10 cellular contexts compared by ENCODE assay signal in the genomic region with DNA sequence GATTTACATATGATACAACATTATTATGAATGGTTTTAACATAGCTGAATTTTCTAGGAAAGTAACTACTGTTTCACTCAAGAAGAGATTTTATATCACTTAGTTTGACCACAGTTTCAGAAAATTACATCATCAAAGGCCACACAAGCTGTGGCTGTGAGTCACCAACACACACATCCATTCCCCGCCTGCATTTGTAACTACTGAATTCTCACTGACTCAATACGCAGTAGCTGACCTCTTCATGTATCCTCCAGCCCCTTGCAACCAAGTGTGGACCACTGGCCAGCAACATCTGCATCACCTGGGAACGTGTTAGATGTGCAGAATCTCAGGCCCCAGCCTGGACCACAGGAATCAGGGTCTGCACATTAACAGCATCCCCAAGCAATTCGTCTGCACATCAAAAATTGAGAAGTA.
DNase-seq lines count a peak whose midpoint lies in the region; FAIRE-seq and TF ChIP-seq lines count a peak whose summit lies in the region.
"Had no signal": no experiment of that assay in that cellular context is flagged by ENCODE, and none has a peak within 500 bp of the region (broad histone marks: within the 10 kb centered on the region; RNA-seq: fewer than 3 reads in every experiment).

No MANE protein-coding gene starts in this region.

- H3K9ac ChIP-seq in keratinocyte (ENCODE audit: control insufficient read depth, extremely low read depth, insufficient read depth, low read length), result no peak overlapping the region
- H3K9ac ChIP-seq: parathyroid adenoma had no signal

- dilution Hi-C loops in keratinocyte (cut with MboI; ENCODE audit: extremely low pct_ligation_motif_present, low sequenced_read_pairs), result no loop called here

- FAIRE-seq in keratinocyte (lab: Jason Lieb, UNC), result no peak

- TF ChIP-seq POLR2A in breast epithelium (IDR thresholded peaks at IDR 0.05), result no peak

- peak; percentile 20 for DNase-seq in MCF 10A (ENCODE audit: unreplicated experiment)
- no peak for DNase-seq in breast epithelium (ENCODE audit: low spot score in 2 of 2)
- peak; percentile 58 for DNase-seq in activated T-cell treated with anti-CD3 and anti-CD28 coated beads, Interleukin-2, amount 50 U/mL, for 24 hours
- peak; percentile 38 for DNase-seq in keratinocyte (ENCODE audit: low read depth, low spot score)
- no peak for DNase-seq in type B pancreatic cell (ENCODE audit: extremely low spot score, unreplicated experiment)
- DNase-seq in NCI-H526 treated with DMSO at 0.1 percent for 48 hours (lab: John Stamatoyannopoulos, UW), result no peak
- DNase-seq in NCI-H1694 treated with DMSO at 0.1 percent for 48 hours (lab: John Stamatoyannopoulos, UW), result no peak
- no peak for DNase-seq in cerebellar nuclear complex (lab: John Stamatoyannopoulos, UW)

- H3K4me1 ChIP-seq in breast epithelium (no peaks in the 10 kb centered on the region), keratinocyte (ENCODE audit: control insufficient read depth, extremely low read depth, insufficient read depth, low read length) (peaks cover 19% of the 10 kb centered on the region)

- H3K4me3 Mint-ChIP-seq in MCF 10A (ENCODE audit: unreplicated experiment) (no peak overlapping the region), type B pancreatic cell (no peak overlapping the region)
- H3K4me3 Mint-ChIP-seq in activated T-cell treated with anti-CD3 and anti-CD28 coated beads, Interleukin-2, amount 50 U/mL, for 24 hours, result peak overlapping the region; percentile 11

- no peaks in the 10 kb centered on the region for H3K79me2 ChIP-seq in keratinocyte (ENCODE audit: control insufficient read depth, insufficient read depth, low read length)
- H3K79me2 ChIP-seq: parathyroid adenoma had no signal

- H2AFZ ChIP-seq in keratinocyte (ENCODE audit: control insufficient read depth, low read length), result no peak overlapping the region
- H2AFZ ChIP-seq: parathyroid adenoma had no signal

- no peaks in the 10 kb centered on the region for H3K4me1 Mint-ChIP-seq in MCF 10A (ENCODE audit: insufficient read depth, unreplicated experiment)
- peaks cover 49% of the 10 kb centered on the region for H3K4me1 Mint-ChIP-seq in activated T-cell treated with anti-CD3 and anti-CD28 coated beads, Interleukin-2, amount 50 U/mL, for 24 hours (ENCODE audit: low read depth)
- H3K4me1 Mint-ChIP-seq in type B pancreatic cell (ENCODE audit: unreplicated experiment), result peaks cover 30% of the 10 kb centered on the region

- H3K36me3 Mint-ChIP-seq in MCF 10A (ENCODE audit: insufficient read depth, unreplicated experiment) (no peaks in the 10 kb centered on the region), type B pancreatic cell (no peaks in the 10 kb centered on the region)
- H3K36me3 Mint-ChIP-seq in activated T-cell treated with anti-CD3 and anti-CD28 coated beads, Interleukin-2, amount 50 U/mL, for 24 hours (ENCODE audit: low read depth), result no peaks in the 10 kb centered on the region
- H3K36me3 Mint-ChIP-seq: brain had no signal

- H3K27me3 Mint-ChIP-seq in MCF 10A (ENCODE audit: insufficient read depth, unreplicated experiment) (no peaks in the 10 kb centered on the region), type B pancreatic cell (no peaks in the 10 kb centered on the region)
- no peaks in the 10 kb centered on the region for H3K27me3 Mint-ChIP-seq in activated T-cell treated with anti-CD3 and anti-CD28 coated beads, Interleukin-2, amount 50 U/mL, for 24 hours

- POLR2A ChIA-PET in MCF 10A (lab: Yijun Ruan, JAX), result no interaction called here

- no peaks in the 10 kb centered on the region for H3K27me3 ChIP-seq in breast epithelium
- H3K27me3 ChIP-seq in keratinocyte (ENCODE audit: control insufficient read depth, extremely low read depth, insufficient read depth, low read length), result no peaks in the 10 kb centered on the region

- H3K9me1 ChIP-seq in keratinocyte (ENCODE audit: control insufficient read depth, extremely low read depth, insufficient read depth, low read length), result no peaks in the 10 kb centered on the region

- H3K4me3 ChIP-seq in breast epithelium (no peak overlapping the region), keratinocyte (ENCODE audit: control insufficient read depth in 2 of 3, extremely low read depth in 1 of 3, insufficient read depth in 2 of 3, low read depth in 1 of 3, low read length in 3 of 3) (no peak overlapping the region)

- no peaks in the 10 kb centered on the region for H3K36me3 ChIP-seq in breast epithelium
- H3K36me3 ChIP-seq in keratinocyte (ENCODE audit: control insufficient read depth in 2 of 2, extremely low read depth in 1 of 2, insufficient read depth in 2 of 2, low read length in 2 of 2), result no peaks in the 10 kb centered on the region

- H3K27ac ChIP-seq in breast epithelium (no peak overlapping the region), keratinocyte (ENCODE audit: control insufficient read depth, insufficient read depth, low read length) (peak overlapping the region; percentile 49)
- H3K27ac ChIP-seq: parathyroid adenoma had no signal

- H3K4me2 ChIP-seq in keratinocyte (ENCODE audit: control insufficient read depth, extremely low read depth, insufficient read depth, low read depth, low read length), result peak overlapping the region; percentile 17

- H3K9me3 ChIP-seq in breast epithelium (no peaks in the 10 kb centered on the region), keratinocyte (ENCODE audit: control insufficient read depth, low read depth, low read length) (no peaks in the 10 kb centered on the region)

- H3K27ac Mint-ChIP-seq in MCF 10A (ENCODE audit: low read depth, unreplicated experiment) (no peak overlapping the region), type B pancreatic cell (peak overlapping the region; percentile 35)
- H3K27ac Mint-ChIP-seq in activated T-cell treated with anti-CD3 and anti-CD28 coated beads, Interleukin-2, amount 50 U/mL, for 24 hours, result peak overlapping the region; percentile 76

- intact Hi-C loops in MCF 10A (cut with micrococcal nuclease) (no loop called here), breast epithelium (cut with DNase I; ENCODE audit: low total_unique reads) (no loop called here)

- no peaks in the 10 kb centered on the region for H4K20me1 ChIP-seq in keratinocyte (ENCODE audit: control insufficient read depth, extremely low read depth, insufficient read depth, low read length)

- no TSS peak for BruUV-seq in MCF 10A (replicated peaks; lab: Mats Ljungman, UMichigan)

- H3K9me3 Mint-ChIP-seq in MCF 10A (ENCODE audit: unreplicated experiment) (peaks cover 27% of the 10 kb centered on the region), type B pancreatic cell (no peaks in the 10 kb centered on the region)
- H3K9me3 Mint-ChIP-seq in activated T-cell treated with anti-CD3 and anti-CD28 coated beads, Interleukin-2, amount 50 U/mL, for 24 hours, result no peaks in the 10 kb centered on the region
- H3K9me3 Mint-ChIP-seq: brain had no signal

- CTCF ChIA-PET in MCF 10A (lab: Yijun Ruan, JAX), result no interaction called here

- TF ChIP-seq CTCF in MCF 10A (IDR thresholded peaks at IDR 0.05; ENCODE audit: unreplicated experiment) (no peak), breast epithelium (IDR thresholded peaks at IDR 0.05) (no peak), keratinocyte (optimal IDR thresholded peaks at IDR 0.05 in 1 of 3, IDR thresholded peaks at IDR 0.05 in 1 of 3, conservative IDR thresholded peaks at IDR 0.05 in 1 of 3; ENCODE audit: extremely low read depth in 1 of 3, insufficient read depth in 2 of 3, low read length in 3 of 3) (no peak), type B pancreatic cell (conservative IDR thresholded peaks at IDR 0.05) (no peak)

Comparison
In these comparisons a context has a peak if more than half of its experiments do, and no peak if none do; other contexts are left out.
1. DNase-seq: peak in MCF 10A (single experiment), activated T-cell treated with anti-CD3 and anti-CD28 coated beads, Interleukin-2, amount 50 U/mL, for 24 hours (single experiment) and keratinocyte (single experiment); none in breast epithelium (0 of 2), type B pancreatic cell (single experiment), NCI-H526 treated with DMSO at 0.1 percent for 48 hours (single experiment), NCI-H1694 treated with DMSO at 0.1 percent for 48 hours (single experiment) and cerebellar nuclear complex (0 of 2).